In genomic region chr1:2414297-2414958, GRCh38 we compare ENCODE assay signal across 9 cellular contexts. TPM values are rescaled to one million over a fixed set of nuclear protein-coding genes. Genes with fewer than 3 reads are reported as not detected.
DNase-seq lines count a peak whose midpoint lies in the region; ATAC-seq and FAIRE-seq lines count a peak whose summit lies in the region.
"Had no signal": no experiment of that assay in that cellular context is flagged by ENCODE, and none has a peak within 500 bp of the region (broad histone marks: within the 10 kb centered on the region; RNA-seq: fewer than 3 reads in every experiment).

No MANE protein-coding gene starts in this region.

- in situ Hi-C loops in KBM-7 (cut with MboI; ENCODE audit: low pct_unique_long_range_greater_than_20kb, low sequenced_read_pairs) = no loop called here

- no peak for ATAC-seq in GM21447 (IDR thresholded peaks at IDR 0.05; ENCODE audit: unreplicated experiment)

- DNase-seq in DMS153 treated with DMSO at 0.1 percent for 48 hours (lab: John Stamatoyannopoulos, UW; ENCODE audit: unreplicated experiment) (peak; percentile 90), KBM-7 (peak; percentile 75), SHP77 (lab: John Stamatoyannopoulos, UW) (peak; percentile 15 to 62), frontal cortex (ENCODE audit: low spot score in 2 of 2) (peak; percentile 88 to 92), occipital lobe (lab: John Stamatoyannopoulos, UW) (peak; percentile 52), superior temporal gyrus (ENCODE audit: extremely low spot score) (peak; percentile 81)
- DNase-seq in activated effector memory CD4-positive, alpha-beta T cell treated with anti-CD3 and anti-CD28 coated beads, Interleukin-2, amount 50 U/mL, for 16 hours = peak; percentile 93

- FAIRE-seq in frontal cortex (lab: Jason Lieb, UNC) = no peak
- FAIRE-seq: colon had no signal

RNA-seq across cellular contexts. Expression of gene PEX10, which starts 2.1 kb away (rescaled TPM):
- 20.0 TPM for total RNA-seq in frontal cortex
- total RNA-seq in occipital lobe = 21.2 TPM

RNA-seq across cellular contexts. Expression of gene RER1, which starts 22.8 kb away (rescaled TPM):
- total RNA-seq in frontal cortex (29.8 TPM), occipital lobe (34.5 TPM)

RNA-seq across cellular contexts. Expression of gene MORN1, which starts 23.1 kb away (rescaled TPM):
- total RNA-seq in frontal cortex (11.0 TPM), occipital lobe (13.1 TPM)

Comparison
In these comparisons a context has a peak if more than half of its experiments do, and no peak if none do; other contexts are left out.
1. DNase-seq: peak in every context shown above with its lines; median percentile 93 in activated effector memory CD4-positive, alpha-beta T cell treated with anti-CD3 and anti-CD28 coated beads, Interleukin-2, amount 50 U/mL, for 16 hours; 90 in DMS153 treated with DMSO at 0.1 percent for 48 hours; 90 in frontal cortex; 81 in superior temporal gyrus; 75 in KBM-7; 52 in occipital lobe; 38 in SHP77.